Comparison of ENCODE assay signal across 8 cellular contexts in genomic region chr6:3849681-3850450, GRCh38. TPM values are rescaled to one million over a fixed set of nuclear protein-coding genes. Genes with fewer than 3 reads are reported as not detected.
DNase-seq lines count a peak whose midpoint lies in the region; ATAC-seq and FAIRE-seq lines count a peak whose summit lies in the region.

No MANE protein-coding gene starts in this region.

- peaks cover 9% of the 10 kb centered on the region for H3K36me3 Mint-ChIP-seq in activated CD4-positive, alpha-beta T cell treated with anti-CD3 and anti-CD28 coated beads, Interleukin-2, amount 10 ng/mL, durations not matched to agents 24 days and 14 days (ENCODE audit: low read depth)

- peaks cover 3% of the 10 kb centered on the region for H3K9me3 Mint-ChIP-seq in activated CD4-positive, alpha-beta T cell treated with anti-CD3 and anti-CD28 coated beads, Interleukin-2, amount 10 ng/mL, durations not matched to agents 24 days and 14 days

- FAIRE-seq in RCC 7860 (lab: Jason Lieb, UNC) = no peak

- peak overlapping the region; percentile 75 for H3K4me3 Mint-ChIP-seq in activated CD4-positive, alpha-beta T cell treated with anti-CD3 and anti-CD28 coated beads, Interleukin-2, amount 10 ng/mL, durations not matched to agents 24 days and 14 days

- peak overlapping the region; percentile 81 for H3K27ac Mint-ChIP-seq in activated CD4-positive, alpha-beta T cell treated with anti-CD3 and anti-CD28 coated beads, Interleukin-2, amount 10 ng/mL, durations not matched to agents 24 days and 14 days

- peak overlapping the region; percentile 68 for H3K27ac ChIP-seq in angular gyrus (ENCODE audit: low read depth, low read length)

- intact Hi-C loops in activated CD4-positive, alpha-beta T cell treated with anti-CD3 and anti-CD28 coated beads, Interleukin-2, amount 10 ng/mL, durations not matched to agents 24 days and 14 days (cut with micrococcal nuclease) = loop anchor here (1.0 to 10.0 kb wide), 6 partner anchors 17 to 998 kb away; partner anchors contain the start of gene ECI2

- ATAC-seq in HG03342 (IDR thresholded peaks at IDR 0.05; ENCODE audit: unreplicated experiment) (no peak), HG03135 (IDR thresholded peaks at IDR 0.05; ENCODE audit: unreplicated experiment) (no peak)

- peaks cover 23% of the 10 kb centered on the region for H3K4me1 Mint-ChIP-seq in activated CD4-positive, alpha-beta T cell treated with anti-CD3 and anti-CD28 coated beads, Interleukin-2, amount 10 ng/mL, durations not matched to agents 24 days and 14 days

- H3K27me3 Mint-ChIP-seq in activated CD4-positive, alpha-beta T cell treated with anti-CD3 and anti-CD28 coated beads, Interleukin-2, amount 10 ng/mL, durations not matched to agents 24 days and 14 days = peaks cover 4% of the 10 kb centered on the region

- no peak for DNase-seq in activated CD4-positive, alpha-beta T cell treated with anti-CD3 and anti-CD28 coated beads, Interleukin-2, amount 10 ng/mL, durations not matched to agents 24 days and 14 days
- DNase-seq in activated CD4-positive, alpha-beta T cell treated with anti-CD3 and anti-CD28 coated beads for 48 hours = no peak
- DNase-seq in iPS-NIHi11 (ENCODE audit: low spot score) (peak; percentile 22), RCC 7860 (ENCODE audit: low spot score) (no peak)
- DNase-seq in stimulated activated naive CD4-positive, alpha-beta T cell treated with Interleukin-2 at 50 U/mL for 16 hours (lab: John Stamatoyannopoulos, UW) = peak; percentile 30

RNA-seq across cellular contexts. Expression of gene FAM50B, which starts 0.7 kb away (rescaled TPM):
- total RNA-seq in activated CD4-positive, alpha-beta T cell treated with anti-CD3 and anti-CD28 coated beads, Interleukin-2, amount 10 ng/mL, durations not matched to agents 24 days and 14 days = 9.8 and 10.0 TPM in 2 replicates

Comparison
In these comparisons a context has a peak if more than half of its experiments do, and no peak if none do; other contexts are left out.
1. DNase-seq: peak in iPS-NIHi11 (single experiment) and stimulated activated naive CD4-positive, alpha-beta T cell treated with Interleukin-2 at 50 U/mL for 16 hours (single experiment); none in activated CD4-positive, alpha-beta T cell treated with anti-CD3 and anti-CD28 coated beads, Interleukin-2, amount 10 ng/mL, durations not matched to agents 24 days and 14 days (single experiment), activated CD4-positive, alpha-beta T cell treated with anti-CD3 and anti-CD28 coated beads for 48 hours (single experiment) and RCC 7860 (single experiment).